In the genomic region with DNA sequence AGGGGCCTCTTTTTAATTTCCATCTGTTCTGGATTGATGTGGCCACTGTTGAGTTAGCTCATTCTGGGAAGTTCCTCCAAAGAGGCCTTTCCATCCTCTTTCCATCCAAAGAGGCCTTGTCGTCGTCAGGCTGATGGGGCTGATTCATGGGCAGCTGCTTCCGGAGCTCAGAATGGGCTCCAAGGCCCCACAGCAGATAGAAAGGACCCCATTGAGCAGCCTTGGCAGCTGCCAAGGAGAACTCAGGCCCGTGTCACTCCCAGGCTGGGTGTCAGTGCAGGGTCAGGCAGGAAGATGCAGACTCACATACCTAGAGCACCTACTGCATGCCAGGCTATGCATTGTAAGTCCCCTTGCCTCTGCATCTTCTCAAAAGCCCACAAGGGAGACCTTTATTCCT, we compare ENCODE assay signal across 10 cellular contexts.
"Had no signal": no experiment of that assay in that cellular context is flagged by ENCODE, and none has a peak within 500 bp of the region (broad histone marks: within the 10 kb centered on the region; RNA-seq: fewer than 3 reads in every experiment).

No MANE protein-coding gene starts in this region.

- DNase-seq: GM23248, GOT3, H7, HFFc6, IMR-90, KG1 had no signal

- H3K9me3 ChIP-seq: HAP-1 had no signal

- H3K27ac Mint-ChIP-seq: HFFc6 had no signal

- H3K4me3 Mint-ChIP-seq: HFFc6 had no signal

- H3K4me3 ChIP-seq: GM23248, HAP-1, K562 had no signal

- H3K27ac ChIP-seq: GM23248, HL-60 had no signal

- H3K9me3 Mint-ChIP-seq: HFFc6 had no signal

- H3K36me3 ChIP-seq: HAP-1 had no signal

- ATAC-seq: HCT116, K562 had no signal

- H3K9ac ChIP-seq: GM23248 had no signal
